8 cellular contexts compared by ENCODE assay signal in genomic region chr5:140546851-140547507, GRCh38. TPM values are rescaled to one million over a fixed set of nuclear protein-coding genes. Genes with fewer than 3 reads are reported as not detected.
DNase-seq lines count a peak whose midpoint lies in the region; ATAC-seq and TF ChIP-seq lines count a peak whose summit lies in the region.

No MANE protein-coding gene starts in this region.

- 43 to 48% methylated on average over 13 of the region's 13 CpGs for WGBS in heart right ventricle, 2 donors

- peak overlapping the region; percentile 95 for H3K27ac Mint-ChIP-seq in T-helper 17 cell

- intact Hi-C loops in heart right ventricle (cut with DNase I), result loop anchor here in 8 of 10 donors (1.0 to 10.0 kb wide), 6 partner anchors 17 to 145 kb away; partner anchors contain the start of genes TMCO6 (in 4 of the 8), IK (in 2 of the 8), NDUFA2 (in 2 of the 8) and ANKHD1 (in 1 of the 8)
- intact Hi-C loops in gastrocnemius medialis (cut with DNase I; ENCODE audit: low total_unique reads), result loop anchor here (2.0 to 5.0 kb wide), 3 partner anchors 92 to 155 kb away; partner anchors contain the start of genes ANKHD1, TMCO6 and ZMAT2

- H3K27ac ChIP-seq in heart right ventricle (peak overlapping the region; percentile 19 to 97 (median 94)), gastrocnemius medialis (peak overlapping the region; percentile 92 to 100 (median 100))

- no peaks in the 10 kb centered on the region for H3K27me3 ChIP-seq in heart right ventricle
- no peaks in the 10 kb centered on the region for H3K27me3 ChIP-seq in gastrocnemius medialis

- H3K4me1 ChIP-seq in heart right ventricle, result peaks cover 27 to 53% (median 46%) of the 10 kb centered on the region in 9 donors
- peaks cover 46 to 52% of the 10 kb centered on the region in 2 donors for H3K4me1 ChIP-seq in gastrocnemius medialis

- peak overlapping the region; percentile 89 for H3K4me3 Mint-ChIP-seq in T-helper 17 cell

- ATAC-seq in GM18511 (IDR thresholded peaks at IDR 0.05; ENCODE audit: unreplicated experiment), result peak; percentile 1
- ATAC-seq in T-helper 17 cell, result peak; percentile 1
- peak in 6 of 8 donors; percentile 0 to 37 (median 2) for ATAC-seq in heart right ventricle
- peak in 1 of 2 donors; percentile 5 for ATAC-seq in gastrocnemius medialis
- ATAC-seq in GM21619 (IDR thresholded peaks at IDR 0.05; ENCODE audit: unreplicated experiment), result no peak
- no peak for ATAC-seq in HG02763 (IDR thresholded peaks at IDR 0.05; ENCODE audit: unreplicated experiment)

- DNase-seq in T-helper 17 cell (no peak), heart right ventricle (no peak), gastrocnemius medialis (no peak), NCI-H187 (lab: John Stamatoyannopoulos, UW) (no peak), globus pallidus (ENCODE audit: low spot score) (no peak)

- in situ Hi-C loops in gastrocnemius medialis (cut with MboI; ENCODE audit: low sequenced_read_pairs in 4 of 4), result loop anchor here in 2 of 4 donors (10.0 kb wide), 1 partner anchor 98 kb away; the partner anchor contains the start of genes IK (in 2 of the 2) and NDUFA2 (in 2 of the 2)

- H3K4me3 ChIP-seq in heart right ventricle (peak overlapping the region in 9 of 10 donors; percentile 35 to 64 (median 57)), gastrocnemius medialis (peak overlapping the region; percentile 16 to 79 (median 78))

- H3K9me3 ChIP-seq in T-helper 17 cell (ENCODE audit: control insufficient read depth, low read length, poor library complexity, severe bottlenecking), result no peaks in the 10 kb centered on the region
- H3K9me3 ChIP-seq in heart right ventricle, result no peaks in the 10 kb centered on the region
- no peaks in the 10 kb centered on the region for H3K9me3 ChIP-seq in gastrocnemius medialis

- H3K4me1 Mint-ChIP-seq in T-helper 17 cell, result peaks cover 36% of the 10 kb centered on the region

- TF ChIP-seq POLR2A in gastrocnemius medialis (IDR thresholded peaks at IDR 0.05), result no peak

- peaks cover 0 to 65% (median 21%) of the 10 kb centered on the region in 9 donors for H3K36me3 ChIP-seq in heart right ventricle
- peaks cover 0 to 46% of the 10 kb centered on the region in 2 donors for H3K36me3 ChIP-seq in gastrocnemius medialis

- H3K36me3 Mint-ChIP-seq in T-helper 17 cell (ENCODE audit: low read depth), result peaks cover 9% of the 10 kb centered on the region

- TF ChIP-seq CTCF in heart right ventricle (IDR thresholded peaks at IDR 0.05) (no peak), gastrocnemius medialis (IDR thresholded peaks at IDR 0.05 in 4 of 5, conservative IDR thresholded peaks at IDR 0.05 in 1 of 5) (no peak)

- H3K27me3 Mint-ChIP-seq in T-helper 17 cell, result no peaks in the 10 kb centered on the region

RNA-seq across cellular contexts. Expression of gene EIF4EBP3, which starts 0.5 kb away (rescaled TPM):
- total RNA-seq in T-helper 17 cell (10 to 100 TPM in 1 of 2 donors, 1 to 10 TPM in 1; 9.1 to 14.0 TPM), heart right ventricle (10 to 100 TPM in 9 of 10 donors, 1 to 10 TPM in 1; 9.2 to 36.5 (median 21.5) TPM), gastrocnemius medialis (100 to 1,000 TPM in 1 of 4 donors, 10 to 100 TPM in 3; 38.6 to 118 (median 51.8) TPM)
- 10 to 100 TPM; 14.3 to 46.1 TPM for polyA plus RNA-seq in heart right ventricle

RNA-seq across cellular contexts. Expression of gene SRA1, which starts 10.3 kb away (rescaled TPM):
- 10 to 100 TPM; 29.9 to 33.2 TPM for total RNA-seq in T-helper 17 cell
- total RNA-seq in heart right ventricle, result 10 to 100 TPM; 22.7 to 42.2 (median 32.5) TPM
- 10 to 100 TPM; 29.8 to 35.8 TPM for polyA plus RNA-seq in heart right ventricle
- 10 to 100 TPM; 34.1 to 67.3 (median 40.6) TPM for total RNA-seq in gastrocnemius medialis

RNA-seq across cellular contexts. Expression of gene APBB3, which starts 17.4 kb away (rescaled TPM):
- total RNA-seq in T-helper 17 cell (10 to 100 TPM; 47.5 to 59.0 TPM), heart right ventricle (10 to 100 TPM in 9 of 10 donors, 1 to 10 TPM in 1; 8.0 to 18.7 (median 13.3) TPM), gastrocnemius medialis (10 to 100 TPM in 2 of 4 donors, 1 to 10 TPM in 2; 4.1 to 12.5 (median 9.0) TPM)
- 10 to 100 TPM in 1 of 2 donors, 1 to 10 TPM in 1; 6.9 to 31.3 TPM for polyA plus RNA-seq in heart right ventricle

RNA-seq across cellular contexts. Expression of gene SLC35A4, which starts 17.6 kb away (rescaled TPM):
- total RNA-seq in T-helper 17 cell, result 10 to 100 TPM; 43.2 to 45.0 TPM
- total RNA-seq in heart right ventricle, result 100 to 1,000 TPM in 1 of 10 donors, 10 to 100 TPM in 9; 69.7 to 105 (median 80.6) TPM
- 10 to 100 TPM; 33.9 to 58.0 TPM for polyA plus RNA-seq in heart right ventricle
- 100 to 1,000 TPM in 2 of 4 donors, 10 to 100 TPM in 2; 71.7 to 152 (median 114) TPM for total RNA-seq in gastrocnemius medialis

Comparison
In these comparisons a context has a peak if more than half of its experiments do, and no peak if none do; other contexts are left out.
1. ATAC-seq: peak in GM18511 (single experiment), T-helper 17 cell (single experiment) and heart right ventricle (6 of 8); none in GM21619 (single experiment) and HG02763 (single experiment).